9 cellular contexts compared by ENCODE assay signal in genomic region chrX:131828482-131828881, GRCh38.
DNase-seq lines count a peak whose midpoint lies in the region; ATAC-seq and TF ChIP-seq lines count a peak whose summit lies in the region.
"Had no signal": no experiment of that assay in that cellular context is flagged by ENCODE, and none has a peak within 500 bp of the region (broad histone marks: within the 10 kb centered on the region; RNA-seq: fewer than 3 reads in every experiment).

No MANE protein-coding gene starts in this region.

- no peak overlapping the region; the same call in 1 of the 2 replicates for H3K27ac ChIP-seq in HEK293 (ENCODE audit: extremely low read depth, low read depth, low read length)
- H3K27ac ChIP-seq: RWPE1 had no signal

- POLR2A ChIA-PET in HEK293 (lab: Yijun Ruan, JAX) (no interaction called here), MCF 10A (lab: Yijun Ruan, JAX) (interaction anchor here (0.5 kb wide), 1 partner anchor 127 kb away, joined by 4 read pairs; no protein-coding TSS in a partner anchor)
- POLR2A ChIA-PET in activated CD4-positive, alpha-beta memory T cell treated with anti-CD3 and anti-CD28 coated beads for 36 hours (lab: Charles Lee): interaction anchor here (1.0 kb wide), 1 partner anchor 196 kb away, joined by 3 read pairs; no protein-coding TSS in a partner anchor

- DNase-seq in NCI-H748 (lab: John Stamatoyannopoulos, UW; ENCODE audit: unreplicated experiment) (peak; percentile 27), NCI-H748 treated with DMSO at 0.1 percent for 48 hours (lab: John Stamatoyannopoulos, UW) (no peak), mesothelial cell of epicardium (ENCODE audit: low spot score in 2 of 2, unreplicated experiment in 2 of 2) (no peak), COLO668 (lab: John Stamatoyannopoulos, UW; ENCODE audit: unreplicated experiment) (no peak), MCF 10A (ENCODE audit: unreplicated experiment) (no peak)
- DNase-seq in activated CD4-positive, alpha-beta memory T cell treated with anti-CD3 and anti-CD28 coated beads for 36 hours: no peak

- H3K4me3 Mint-ChIP-seq in activated CD4-positive, alpha-beta memory T cell treated with anti-CD3 and anti-CD28 coated beads for 36 hours: peak overlapping the region; percentile 75
- H3K4me3 Mint-ChIP-seq in mesothelial cell of epicardium: peak overlapping the region; percentile 68
- H3K4me3 Mint-ChIP-seq in MCF 10A (ENCODE audit: unreplicated experiment): no peak overlapping the region

- peaks cover 34% of the 10 kb centered on the region for H3K4me1 Mint-ChIP-seq in activated CD4-positive, alpha-beta memory T cell treated with anti-CD3 and anti-CD28 coated beads for 36 hours (ENCODE audit: low read depth)
- peaks cover 38% of the 10 kb centered on the region for H3K4me1 Mint-ChIP-seq in mesothelial cell of epicardium
- no peaks in the 10 kb centered on the region for H3K4me1 Mint-ChIP-seq in MCF 10A (ENCODE audit: insufficient read depth, unreplicated experiment)

- H3K36me3 ChIP-seq in HEK293 (ENCODE audit: control insufficient read depth in 2 of 2, insufficient read depth in 1 of 2, low read length in 2 of 2): peaks cover 4 to 33% of the 10 kb centered on the region in 2 experiments; a peak in 2 of 3 replicates

- intact Hi-C loops in activated CD4-positive, alpha-beta memory T cell treated with anti-CD3 and anti-CD28 coated beads for 36 hours (cut with micrococcal nuclease): loop anchor here (1.0 to 5.0 kb wide), 5 partner anchors 11 to 785 kb away; partner anchors contain the start of gene STK26
- intact Hi-C loops in MCF 10A (cut with micrococcal nuclease): no loop called here

- no peak overlapping the region; the same call in 1 of the 2 replicates for H3K4me3 ChIP-seq in HEK293 (ENCODE audit: low read depth, low read length)

- no peak for ATAC-seq in HG03571 (IDR thresholded peaks at IDR 0.05; ENCODE audit: unreplicated experiment)

- no peaks in the 10 kb centered on the region for H3K9me3 ChIP-seq in HEK293 (ENCODE audit: control insufficient read depth, insufficient read depth, low read depth, low read length)

- H3K4me1 ChIP-seq in HEK293 (ENCODE audit: control insufficient read depth, insufficient read depth, low read length): peaks cover 3% of the 10 kb centered on the region; the same call in 1 of the 2 replicates

- TF ChIP-seq CTCF in HEK293 (tag by site-specific recombination; IDR thresholded peaks at IDR 0.05) (no peak), mesothelial cell of epicardium (IDR thresholded peaks at IDR 0.05; ENCODE audit: unreplicated experiment) (no peak), MCF 10A (IDR thresholded peaks at IDR 0.05; ENCODE audit: unreplicated experiment) (no peak)

- H3K36me3 Mint-ChIP-seq in activated CD4-positive, alpha-beta memory T cell treated with anti-CD3 and anti-CD28 coated beads for 36 hours: peaks cover 6% of the 10 kb centered on the region
- H3K36me3 Mint-ChIP-seq in mesothelial cell of epicardium (peaks cover 10% of the 10 kb centered on the region), MCF 10A (ENCODE audit: insufficient read depth, unreplicated experiment) (no peaks in the 10 kb centered on the region)

- no peaks in the 10 kb centered on the region for H3K9me3 Mint-ChIP-seq in activated CD4-positive, alpha-beta memory T cell treated with anti-CD3 and anti-CD28 coated beads for 36 hours
- H3K9me3 Mint-ChIP-seq in mesothelial cell of epicardium (no peaks in the 10 kb centered on the region), MCF 10A (ENCODE audit: unreplicated experiment) (no peaks in the 10 kb centered on the region)

- CTCF ChIA-PET in HEK293 (lab: Yijun Ruan, JAX) (interaction anchor here (0.7 to 1.1 kb wide), 6 partner anchors 13 to 782 kb away, joined by 3 to 4 read pairs (median 3); no protein-coding TSS in a partner anchor), MCF 10A (lab: Yijun Ruan, JAX) (interaction anchor here (0.5 to 1.0 kb wide), 5 partner anchors 10 to 384 kb away, joined by 3 to 5 read pairs (median 3); no protein-coding TSS in a partner anchor)
- CTCF ChIA-PET in activated CD4-positive, alpha-beta memory T cell treated with anti-CD3 and anti-CD28 coated beads for 36 hours (lab: Charles Lee): interaction anchor here (0.6 to 2.8 kb wide), 18 partner anchors 8 to 1842 kb away, joined by 3 to 18 read pairs (median 4); partner anchors contain the start of gene RAP2C

- H3K27me3 Mint-ChIP-seq in activated CD4-positive, alpha-beta memory T cell treated with anti-CD3 and anti-CD28 coated beads for 36 hours: no peaks in the 10 kb centered on the region
- H3K27me3 Mint-ChIP-seq in mesothelial cell of epicardium (ENCODE audit: low read depth) (no peaks in the 10 kb centered on the region), MCF 10A (ENCODE audit: insufficient read depth, unreplicated experiment) (peaks cover 28% of the 10 kb centered on the region)

- peak overlapping the region; percentile 81 for H3K27ac Mint-ChIP-seq in activated CD4-positive, alpha-beta memory T cell treated with anti-CD3 and anti-CD28 coated beads for 36 hours
- H3K27ac Mint-ChIP-seq in mesothelial cell of epicardium: peak overlapping the region; percentile 30
- no peak overlapping the region for H3K27ac Mint-ChIP-seq in MCF 10A (ENCODE audit: low read depth, unreplicated experiment)

- BruUV-seq in MCF 10A (replicated peaks; lab: Mats Ljungman, UMichigan): no TSS peak

TF ChIP-seq in HEK293, 187 proteins besides CTCF, POLR2A, EP300 and RAD21:
- TF ChIP-seq ZBTB48 (tag by site-specific recombination; IDR thresholded peaks at IDR 0.05) (0 out of 2 replicates have a peak, but pooled peaks have one; percentile 60), ZSCAN4 (tag by site-specific recombination; IDR thresholded peaks at IDR 0.05) (no peak), YY1 (tag by site-specific recombination; IDR thresholded peaks at IDR 0.05) (0 out of 2 replicates have a peak, but pooled peaks have one; percentile 33), ZBTB20 (tag by site-specific recombination; IDR thresholded peaks at IDR 0.05) (no peak), IKZF3 (tag by site-specific recombination; IDR thresholded peaks at IDR 0.05) (no peak)
